Comparison of ENCODE assay signal across 8 cellular contexts in genomic region chr19:12140545-12141404, GRCh38. TPM values are rescaled to one million over a fixed set of nuclear protein-coding genes. Genes with fewer than 3 reads are reported as not detected.
A peak's percentile ranks its signal among the peaks of the same experiment; 100 is the strongest.
DNase-seq lines count a peak whose midpoint lies in the region; ATAC-seq and TF ChIP-seq lines count a peak whose summit lies in the region.

No MANE protein-coding gene starts in this region.

- CTCF ChIA-PET in activated CD4-positive, alpha-beta memory T cell treated with anti-CD3 and anti-CD28 coated beads, Interleukin-2, amount 10 ng/mL, durations not matched to agents 7 days and 5 days (lab: Charles Lee), result interaction anchor here (1.1 to 2.8 kb wide), 17 partner anchors 14 to 343 kb away, joined by 3 to 43 read pairs (median 5); partner anchors contain the start of genes ZNF136, ZNF443, ZNF491 and ZNF625

- peak overlapping the region; percentile 92 for H3K4me3 Mint-ChIP-seq in activated CD4-positive, alpha-beta memory T cell treated with anti-CD3 and anti-CD28 coated beads, Interleukin-2, amount 10 ng/mL, durations not matched to agents 7 days and 5 days

- H3K27me3 Mint-ChIP-seq in activated CD4-positive, alpha-beta memory T cell treated with anti-CD3 and anti-CD28 coated beads, Interleukin-2, amount 10 ng/mL, durations not matched to agents 7 days and 5 days, result no peaks in the 10 kb centered on the region

- peaks cover 4 to 5% of the 10 kb centered on the region in 2 donors for H3K4me1 ChIP-seq in lung (ENCODE audit: control insufficient read depth in 2 of 2, insufficient read depth in 2 of 2, low read length in 2 of 2)

- H3K9me3 ChIP-seq in lung (ENCODE audit: control insufficient read depth in 2 of 2, insufficient read depth in 1 of 2, low read length in 1 of 2), result peaks cover 0 to 5% of the 10 kb centered on the region in 2 donors

- TF ChIP-seq CTCF in lung (IDR thresholded peaks at IDR 0.05; ENCODE audit: control extremely low read depth, extremely low read depth), result peak; percentile 96

- H3K9me3 Mint-ChIP-seq in activated CD4-positive, alpha-beta memory T cell treated with anti-CD3 and anti-CD28 coated beads, Interleukin-2, amount 10 ng/mL, durations not matched to agents 7 days and 5 days, result peaks cover 25% of the 10 kb centered on the region

- peaks cover 31% of the 10 kb centered on the region for H3K4me1 Mint-ChIP-seq in activated CD4-positive, alpha-beta memory T cell treated with anti-CD3 and anti-CD28 coated beads, Interleukin-2, amount 10 ng/mL, durations not matched to agents 7 days and 5 days

- H3K36me3 Mint-ChIP-seq in activated CD4-positive, alpha-beta memory T cell treated with anti-CD3 and anti-CD28 coated beads, Interleukin-2, amount 10 ng/mL, durations not matched to agents 7 days and 5 days (ENCODE audit: low read depth), result peaks cover 36% of the 10 kb centered on the region

- H3K27ac ChIP-seq in lung (ENCODE audit: low read depth in 1 of 2, low read length in 1 of 2), result peak overlapping the region in 1 of 2 donors; percentile 76

- ATAC-seq in GM18502 (IDR thresholded peaks at IDR 0.05; ENCODE audit: poor library complexity, unreplicated experiment) (peak; percentile 44), HG03520 (IDR thresholded peaks at IDR 0.05; ENCODE audit: unreplicated experiment) (peak; percentile 55), lung (ENCODE audit: insufficient read depth, low FRiP score) (peak; percentile 66), GM18520 (IDR thresholded peaks at IDR 0.05; ENCODE audit: unreplicated experiment) (no peak)

- peak; percentile 63 for DNase-seq in NCI-H748 treated with DMSO at 0.1 percent for 48 hours (lab: John Stamatoyannopoulos, UW)
- DNase-seq in activated CD4-positive, alpha-beta memory T cell treated with anti-CD3 and anti-CD28 coated beads, Interleukin-2, amount 10 ng/mL, durations not matched to agents 7 days and 5 days, result peak; percentile 87
- DNase-seq in ecto neural progenitor cell (ENCODE audit: low spot score), result peak; percentile 81
- DNase-seq in lung (ENCODE audit: low spot score), result peak; percentile 91
- peak; percentile 80 to 84 for DNase-seq in stimulated activated CD4-positive, alpha-beta T cell treated with anti-CD3 and anti-CD28 coated beads, Interleukin-4, amount 100 ng/mL, for 48 hours (ENCODE audit: low read depth in 2 of 2)

- WGBS in lung, 2 donors, result 5% methylated on average over 17 of the region's 17 CpGs

- H3K4me3 ChIP-seq in lung, result peak overlapping the region; percentile 5

- no peaks in the 10 kb centered on the region for H3K27me3 ChIP-seq in lung (ENCODE audit: control insufficient read depth, insufficient read depth)

- peaks cover 6 to 12% of the 10 kb centered on the region in 2 donors for H3K36me3 ChIP-seq in lung (ENCODE audit: control insufficient read depth in 2 of 2, insufficient read depth in 2 of 2, low read length in 2 of 2)

- peak overlapping the region; percentile 64 for H3K27ac Mint-ChIP-seq in activated CD4-positive, alpha-beta memory T cell treated with anti-CD3 and anti-CD28 coated beads, Interleukin-2, amount 10 ng/mL, durations not matched to agents 7 days and 5 days

- POLR2A ChIA-PET in activated CD4-positive, alpha-beta memory T cell treated with anti-CD3 and anti-CD28 coated beads, Interleukin-2, amount 10 ng/mL, durations not matched to agents 7 days and 5 days (lab: Charles Lee), result interaction anchor here (0.6 to 2.1 kb wide), 9 partner anchors 15 to 217 kb away, joined by 3 to 18 read pairs (median 5); partner anchors contain the start of genes ZNF136, ZNF563, ZNF625 and ZNF700

RNA-seq across cellular contexts. Expression of gene ZNF20, which starts 0.6 kb away (rescaled TPM):
- 1 to 10 TPM; 5.3 to 5.8 TPM for total RNA-seq in activated CD4-positive, alpha-beta memory T cell treated with anti-CD3 and anti-CD28 coated beads, Interleukin-2, amount 10 ng/mL, durations not matched to agents 7 days and 5 days
- 10 to 100 TPM in 1 of 2 donors, 1 to 10 TPM in 1; 6.0 to 15.0 TPM for total RNA-seq in lung
- polyA plus RNA-seq in lung, result 1 to 10 TPM; 2.2 to 3.5 TPM

RNA-seq across cellular contexts. Expression of gene ZNF625, which starts 15.8 kb away (rescaled TPM):
- total RNA-seq in activated CD4-positive, alpha-beta memory T cell treated with anti-CD3 and anti-CD28 coated beads, Interleukin-2, amount 10 ng/mL, durations not matched to agents 7 days and 5 days, result 1 to 10 TPM; 2.7 to 3.8 TPM
- 10 to 100 TPM in 1 of 2 donors, 1 to 10 TPM in 1; 5.4 to 17.6 TPM for total RNA-seq in lung
- polyA plus RNA-seq in lung, result 1 to 10 TPM; 1.0 to 3.1 TPM

RNA-seq across cellular contexts. Expression of gene ZNF136, which starts 22.1 kb away (rescaled TPM):
- 10 to 100 TPM; 11.0 TPM for total RNA-seq in activated CD4-positive, alpha-beta memory T cell treated with anti-CD3 and anti-CD28 coated beads, Interleukin-2, amount 10 ng/mL, durations not matched to agents 7 days and 5 days
- total RNA-seq in lung, result 10 to 100 TPM in 1 of 2 donors, 1 to 10 TPM in 1; 7.4 to 24.3 TPM
- polyA plus RNA-seq in lung, result 1 to 10 TPM; 4.1 to 4.5 TPM
